13 cellular contexts compared by ENCODE assay signal in genomic region chr16:15572329-15573001, GRCh38.
DNase-seq lines count a peak whose midpoint lies in the region; ATAC-seq and TF ChIP-seq lines count a peak whose summit lies in the region.
"Had no signal": no experiment of that assay in that cellular context is flagged by ENCODE, and none has a peak within 500 bp of the region (broad histone marks: within the 10 kb centered on the region; RNA-seq: fewer than 3 reads in every experiment).

No MANE protein-coding gene starts in this region.

- H3K4me1 Mint-ChIP-seq in activated CD8-positive, alpha-beta T cell treated with anti-CD3 and anti-CD28 coated beads for 36 hours (ENCODE audit: low read depth) = peaks cover 43% of the 10 kb centered on the region
- no peaks in the 10 kb centered on the region for H3K4me1 Mint-ChIP-seq in activated CD8-positive, alpha-beta T cell treated with anti-CD3 and anti-CD28 coated beads, Interleukin-2, amount 10 ng/mL, durations not matched to agents 7 days and 5 days (ENCODE audit: low read depth)

- peaks cover 28% of the 10 kb centered on the region for H3K4me1 ChIP-seq in RWPE2 (ENCODE audit: insufficient read depth, poor library complexity, severe bottlenecking)

- peak; percentile 85 for ATAC-seq in activated CD8-positive, alpha-beta T cell treated with anti-CD3 and anti-CD28 coated beads for 36 hours
- no peak for ATAC-seq in activated CD8-positive, alpha-beta T cell treated with anti-CD3 and anti-CD28 coated beads, Interleukin-2, amount 10 ng/mL, durations not matched to agents 7 days and 5 days
- peak; percentile 74 for ATAC-seq in RWPE2 (ENCODE audit: low read depth)
- peak; percentile 85 for ATAC-seq in stimulated activated naive CD8-positive, alpha-beta T cell treated with anti-CD3 and anti-CD28 coated beads, Interleukin-15, Interleukin-2, amounts not matched to agents 100 U/mL and 50 U/mL, for 24 hours
- no peak for ATAC-seq in GM19324 (IDR thresholded peaks at IDR 0.05; ENCODE audit: low FRiP score, unreplicated experiment)
- ATAC-seq: upper lobe of right lung had no signal

- CTCF ChIA-PET in activated CD8-positive, alpha-beta T cell treated with anti-CD3 and anti-CD28 coated beads for 36 hours (lab: Charles Lee) = interaction anchor here (0.7 to 1.1 kb wide), 3 partner anchors 18 to 20 kb away, joined by 3 read pairs; no protein-coding TSS in a partner anchor
- CTCF ChIA-PET in activated CD8-positive, alpha-beta T cell treated with anti-CD3 and anti-CD28 coated beads, Interleukin-2, amount 10 ng/mL, durations not matched to agents 7 days and 5 days (lab: Charles Lee) = interaction anchor here (0.8 kb wide), 1 partner anchor 18 kb away, joined by 3 read pairs; no protein-coding TSS in a partner anchor

- H3K4me3 ChIP-seq in RWPE2 (ENCODE audit: severe bottlenecking) = no peak overlapping the region
- H3K4me3 ChIP-seq: esophagus muscularis mucosa, upper lobe of right lung had no signal

- no peaks in the 10 kb centered on the region for H3K27me3 ChIP-seq in RWPE2 (ENCODE audit: insufficient read depth, poor library complexity, severe bottlenecking)
- H3K27me3 ChIP-seq: esophagus muscularis mucosa, upper lobe of right lung had no signal

- no peaks in the 10 kb centered on the region for H3K27me3 Mint-ChIP-seq in activated CD8-positive, alpha-beta T cell treated with anti-CD3 and anti-CD28 coated beads for 36 hours
- H3K27me3 Mint-ChIP-seq in activated CD8-positive, alpha-beta T cell treated with anti-CD3 and anti-CD28 coated beads, Interleukin-2, amount 10 ng/mL, durations not matched to agents 7 days and 5 days (ENCODE audit: low read depth) = no peaks in the 10 kb centered on the region
- H3K27me3 Mint-ChIP-seq: activated naive CD8-positive, alpha-beta T cell treated with anti-CD3 and anti-CD28 coated beads, Interleukin-2, amount 10 ng/mL, durations not matched to agents 7 days and 5 days; CD4-positive, alpha-beta T cell had no signal

- intact Hi-C loops in activated CD8-positive, alpha-beta T cell treated with anti-CD3 and anti-CD28 coated beads for 36 hours (cut with micrococcal nuclease) = no loop called here

- peak overlapping the region; percentile 79 for H3K27ac Mint-ChIP-seq in activated CD8-positive, alpha-beta T cell treated with anti-CD3 and anti-CD28 coated beads for 36 hours
- no peak overlapping the region for H3K27ac Mint-ChIP-seq in activated CD8-positive, alpha-beta T cell treated with anti-CD3 and anti-CD28 coated beads, Interleukin-2, amount 10 ng/mL, durations not matched to agents 7 days and 5 days
- H3K27ac Mint-ChIP-seq: activated naive CD8-positive, alpha-beta T cell treated with anti-CD3 and anti-CD28 coated beads, Interleukin-2, amount 10 ng/mL, durations not matched to agents 7 days and 5 days; CD4-positive, alpha-beta T cell had no signal

- H3K27ac ChIP-seq in RWPE2 (ENCODE audit: poor library complexity, severe bottlenecking) = peak overlapping the region; percentile 45
- H3K27ac ChIP-seq: esophagus muscularis mucosa, upper lobe of right lung had no signal

- H3K36me3 ChIP-seq in RWPE2 (ENCODE audit: low read depth) = no peaks in the 10 kb centered on the region
- H3K36me3 ChIP-seq: upper lobe of right lung had no signal

- peak; percentile 65 for DNase-seq in activated CD8-positive, alpha-beta T cell treated with anti-CD3 and anti-CD28 coated beads for 36 hours
- DNase-seq in activated CD8-positive, alpha-beta T cell treated with anti-CD3 and anti-CD28 coated beads, Interleukin-2, amount 10 ng/mL, durations not matched to agents 7 days and 5 days = no peak
- DNase-seq in RWPE2 (ENCODE audit: low spot score) (no peak), fibroblast of the conjunctiva (ENCODE audit: low read depth) (peak; percentile 74), HUDEP-2 (lab: John Stamatoyannopoulos, UW; ENCODE audit: unreplicated experiment in 76 of 76) (no peak), activated gamma-delta T cell treated with Interleukin-2 at 50 U/mL for 16 hours (no peak)
- DNase-seq in stimulated activated naive CD8-positive, alpha-beta T cell treated with anti-CD3 and anti-CD28 coated beads, Interleukin-15, Interleukin-2, amounts not matched to agents 100 U/mL and 50 U/mL, for 24 hours = peak; percentile 48
- DNase-seq: activated naive CD8-positive, alpha-beta T cell treated with anti-CD3 and anti-CD28 coated beads, Interleukin-2, amount 10 ng/mL, durations not matched to agents 7 days and 5 days; CD4-positive, alpha-beta T cell; NCI-H2107; upper lobe of right lung had no signal

- no peak for TF ChIP-seq CTCF in activated CD8-positive, alpha-beta T cell treated with anti-CD3 and anti-CD28 coated beads for 36 hours (IDR thresholded peaks at IDR 0.05)
- TF ChIP-seq CTCF in RWPE2 (IDR thresholded peaks at IDR 0.05; ENCODE audit: poor library complexity, severe bottlenecking) = peak; percentile 32

- POLR2A ChIA-PET in activated CD8-positive, alpha-beta T cell treated with anti-CD3 and anti-CD28 coated beads for 36 hours (lab: Charles Lee) = interaction anchor here (0.7 to 1.6 kb wide), 7 partner anchors 9 to 154 kb away, joined by 3 read pairs; no protein-coding TSS in a partner anchor
- POLR2A ChIA-PET in activated CD8-positive, alpha-beta T cell treated with anti-CD3 and anti-CD28 coated beads, Interleukin-2, amount 10 ng/mL, durations not matched to agents 7 days and 5 days (lab: Charles Lee) = no interaction called here

- no peaks in the 10 kb centered on the region for H3K9me3 ChIP-seq in RWPE2 (ENCODE audit: severe bottlenecking)
- H3K9me3 ChIP-seq: esophagus muscularis mucosa, upper lobe of right lung had no signal

- peak overlapping the region; percentile 39 for H3K4me3 Mint-ChIP-seq in activated CD8-positive, alpha-beta T cell treated with anti-CD3 and anti-CD28 coated beads for 36 hours
- H3K4me3 Mint-ChIP-seq in activated CD8-positive, alpha-beta T cell treated with anti-CD3 and anti-CD28 coated beads, Interleukin-2, amount 10 ng/mL, durations not matched to agents 7 days and 5 days = no peak overlapping the region
- H3K4me3 Mint-ChIP-seq: activated naive CD8-positive, alpha-beta T cell treated with anti-CD3 and anti-CD28 coated beads, Interleukin-2, amount 10 ng/mL, durations not matched to agents 7 days and 5 days; CD4-positive, alpha-beta T cell had no signal

- peaks cover 51% of the 10 kb centered on the region for H3K36me3 Mint-ChIP-seq in activated CD8-positive, alpha-beta T cell treated with anti-CD3 and anti-CD28 coated beads for 36 hours (ENCODE audit: low read depth)
- H3K36me3 Mint-ChIP-seq in activated CD8-positive, alpha-beta T cell treated with anti-CD3 and anti-CD28 coated beads, Interleukin-2, amount 10 ng/mL, durations not matched to agents 7 days and 5 days (ENCODE audit: low read depth) = peaks cover 12% of the 10 kb centered on the region

- H3K9me3 Mint-ChIP-seq in activated CD8-positive, alpha-beta T cell treated with anti-CD3 and anti-CD28 coated beads for 36 hours = peaks cover 29% of the 10 kb centered on the region
- H3K9me3 Mint-ChIP-seq in activated CD8-positive, alpha-beta T cell treated with anti-CD3 and anti-CD28 coated beads, Interleukin-2, amount 10 ng/mL, durations not matched to agents 7 days and 5 days (ENCODE audit: insufficient read depth) = no peaks in the 10 kb centered on the region
- H3K9me3 Mint-ChIP-seq: CD4-positive, alpha-beta T cell had no signal

Comparison
In these comparisons a context has a peak if more than half of its experiments do, and no peak if none do; other contexts are left out.
1. ATAC-seq: peak in activated CD8-positive, alpha-beta T cell treated with anti-CD3 and anti-CD28 coated beads for 36 hours (single experiment), RWPE2 (single experiment) and stimulated activated naive CD8-positive, alpha-beta T cell treated with anti-CD3 and anti-CD28 coated beads, Interleukin-15, Interleukin-2, amounts not matched to agents 100 U/mL and 50 U/mL, for 24 hours (single experiment); none in activated CD8-positive, alpha-beta T cell treated with anti-CD3 and anti-CD28 coated beads, Interleukin-2, amount 10 ng/mL, durations not matched to agents 7 days and 5 days (single experiment) and GM19324 (single experiment).
2. DNase-seq: peak in activated CD8-positive, alpha-beta T cell treated with anti-CD3 and anti-CD28 coated beads for 36 hours (single experiment), fibroblast of the conjunctiva (single experiment) and stimulated activated naive CD8-positive, alpha-beta T cell treated with anti-CD3 and anti-CD28 coated beads, Interleukin-15, Interleukin-2, amounts not matched to agents 100 U/mL and 50 U/mL, for 24 hours (single experiment); none in activated CD8-positive, alpha-beta T cell treated with anti-CD3 and anti-CD28 coated beads, Interleukin-2, amount 10 ng/mL, durations not matched to agents 7 days and 5 days (single experiment), RWPE2 (single experiment), HUDEP-2 (0 of 76) and activated gamma-delta T cell treated with Interleukin-2 at 50 U/mL for 16 hours (single experiment).